24 cellular contexts compared by ENCODE assay signal in the genomic region with DNA sequence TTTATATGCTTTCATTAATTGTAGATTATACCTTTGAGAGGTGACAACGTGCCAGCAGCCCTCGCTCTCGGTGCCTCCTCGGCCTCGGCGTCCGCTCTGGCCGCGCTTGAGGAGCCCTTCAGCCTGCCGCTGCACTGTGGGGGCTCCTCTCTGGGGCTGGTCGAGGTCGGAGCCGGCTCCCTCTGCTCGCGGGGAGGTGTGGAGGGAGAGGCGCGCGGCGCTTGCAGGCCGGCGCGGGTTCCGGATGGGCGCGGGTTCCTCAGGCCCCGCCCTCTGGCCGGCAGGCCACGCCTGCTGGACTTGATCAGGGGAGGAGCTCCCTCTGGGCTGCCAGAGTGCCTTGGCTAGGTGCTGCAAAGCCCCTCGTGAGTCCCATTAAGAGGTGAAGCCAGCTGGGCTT.
"Had no signal": no experiment of that assay in that cellular context is flagged by ENCODE, and none has a peak within 500 bp of the region (broad histone marks: within the 10 kb centered on the region; RNA-seq: fewer than 3 reads in every experiment).

No MANE protein-coding gene starts in this region.

- H3K9me3 Mint-ChIP-seq: activated T-helper 1 cell treated with anti-CD3 and anti-CD28 coated beads, Interleukin-12 subunit alpha, Interleukin-12 subunit beta, Interleukin-2, Interleukin-4 antibody, amounts not matched to agents 30 ng/mL and 10 ng/mL and 1 ng/mL, durations not matched to agents 14 hours and 24 hours and 36 hours had no signal

- H3K4me3 Mint-ChIP-seq: activated CD4-positive, alpha-beta memory T cell treated with anti-CD3 and anti-CD28 coated beads for 36 hours; activated CD4-positive, alpha-beta T cell treated with anti-CD3 and anti-CD28 coated beads for 36 hours; activated CD4-positive, alpha-beta T cell treated with anti-CD3 and anti-CD28 coated beads, Interleukin-2, amount 10 ng/mL, durations not matched to agents 24 days and 14 days; activated CD8-positive, alpha-beta memory T cell treated with anti-CD3 and anti-CD28 coated beads, Interleukin-2, amount 10 ng/mL, durations not matched to agents 7 days and 5 days; activated CD8-positive, alpha-beta T cell treated with anti-CD3 and anti-CD28 coated beads, Interleukin-2, amount 10 ng/mL, durations not matched to agents 7 days and 5 days; activated naive CD8-positive, alpha-beta T cell; activated T-helper 1 cell treated with anti-CD3 and anti-CD28 coated beads, Interleukin-12 subunit alpha, Interleukin-12 subunit beta, Interleukin-2, Interleukin-4 antibody, amounts not matched to agents 30 ng/mL and 10 ng/mL and 1 ng/mL, durations not matched to agents 14 hours and 24 hours and 36 hours had no signal

- H3K4me1 Mint-ChIP-seq: activated CD4-positive, alpha-beta T cell treated with anti-CD3 and anti-CD28 coated beads for 36 hours; activated CD4-positive, alpha-beta T cell treated with anti-CD3 and anti-CD28 coated beads, Interleukin-2, amount 10 ng/mL, durations not matched to agents 24 days and 14 days; activated CD8-positive, alpha-beta memory T cell treated with anti-CD3 and anti-CD28 coated beads, Interleukin-2, amount 10 ng/mL, durations not matched to agents 7 days and 5 days had no signal

- H3K4me3 ChIP-seq: body of pancreas had no signal

- H3K9me3 ChIP-seq: body of pancreas had no signal

- H3K36me3 Mint-ChIP-seq: activated CD4-positive, alpha-beta memory T cell treated with anti-CD3 and anti-CD28 coated beads for 36 hours; activated CD8-positive, alpha-beta memory T cell treated with anti-CD3 and anti-CD28 coated beads, Interleukin-2, amount 10 ng/mL, durations not matched to agents 7 days and 5 days; activated naive CD8-positive, alpha-beta T cell had no signal

- H3K27ac Mint-ChIP-seq: activated CD4-positive, alpha-beta memory T cell treated with anti-CD3 and anti-CD28 coated beads for 36 hours; activated CD4-positive, alpha-beta T cell treated with anti-CD3 and anti-CD28 coated beads for 36 hours; activated CD4-positive, alpha-beta T cell treated with anti-CD3 and anti-CD28 coated beads, Interleukin-2, amount 10 ng/mL, durations not matched to agents 24 days and 14 days; activated CD8-positive, alpha-beta memory T cell treated with anti-CD3 and anti-CD28 coated beads, Interleukin-2, amount 10 ng/mL, durations not matched to agents 7 days and 5 days; activated CD8-positive, alpha-beta T cell treated with anti-CD3 and anti-CD28 coated beads, Interleukin-2, amount 10 ng/mL, durations not matched to agents 7 days and 5 days; activated naive CD8-positive, alpha-beta T cell; activated T-helper 1 cell treated with anti-CD3 and anti-CD28 coated beads, Interleukin-12 subunit alpha, Interleukin-12 subunit beta, Interleukin-2, Interleukin-4 antibody, amounts not matched to agents 30 ng/mL and 10 ng/mL and 1 ng/mL, durations not matched to agents 14 hours and 24 hours and 36 hours; activated T-helper 2 cell treated with anti-CD3 and anti-CD28 coated beads, Interferon-gamma antibody, Interleukin-2, Interleukin-4, amounts not matched to agents 10 μg/mL and 5 μg/mL and 100 μg/mL, durations not matched to agents 14 hours and 24 hours and 36 hours had no signal

- H3K27me3 Mint-ChIP-seq: activated CD4-positive, alpha-beta memory T cell treated with anti-CD3 and anti-CD28 coated beads for 36 hours; activated CD4-positive, alpha-beta T cell treated with anti-CD3 and anti-CD28 coated beads for 36 hours; activated CD4-positive, alpha-beta T cell treated with anti-CD3 and anti-CD28 coated beads, Interleukin-2, amount 10 ng/mL, durations not matched to agents 24 days and 14 days; activated CD8-positive, alpha-beta memory T cell treated with anti-CD3 and anti-CD28 coated beads, Interleukin-2, amount 10 ng/mL, durations not matched to agents 7 days and 5 days; activated naive CD8-positive, alpha-beta T cell had no signal

- ATAC-seq: activated CD4-positive, alpha-beta T cell treated with anti-CD3 and anti-CD28 coated beads for 36 hours; activated CD8-positive, alpha-beta memory T cell treated with anti-CD3 and anti-CD28 coated beads, Interleukin-2, amount 10 ng/mL, durations not matched to agents 7 days and 5 days; activated CD8-positive, alpha-beta T cell treated with anti-CD3 and anti-CD28 coated beads, Interleukin-2, amount 10 ng/mL, durations not matched to agents 7 days and 5 days; body of pancreas; esophagus mucosa had no signal

- DNase-seq: activated CD4-positive, alpha-beta memory T cell treated with anti-CD3 and anti-CD28 coated beads for 36 hours; activated CD4-positive, alpha-beta T cell treated with anti-CD3 and anti-CD28 coated beads for 36 hours; activated CD4-positive, alpha-beta T cell treated with anti-CD3 and anti-CD28 coated beads, Interleukin-2, amount 10 ng/mL, durations not matched to agents 24 days and 14 days; activated CD4-positive, CD25-positive, alpha-beta regulatory T cell; activated CD4-positive, CD25-positive, alpha-beta regulatory T cell treated with anti-CD3 and anti-CD28 coated beads, Interleukin-2, amount 50 U/mL, for 72 hours; activated CD8-positive, alpha-beta memory T cell treated with anti-CD3 and anti-CD28 coated beads, Interleukin-2, amount 10 ng/mL, durations not matched to agents 7 days and 5 days; activated CD8-positive, alpha-beta memory T cell treated with anti-CD3 and anti-CD28 coated beads, Interleukin-2, amount 50 U/mL, for 4 hours; activated CD8-positive, alpha-beta T cell treated with anti-CD3 and anti-CD28 coated beads, Interleukin-2, amount 10 ng/mL, durations not matched to agents 7 days and 5 days; activated effector memory CD4-positive, alpha-beta T cell treated with anti-CD3 and anti-CD28 coated beads, Interleukin-2, amount 50 U/mL, for 16 hours; activated naive CD4-positive, alpha-beta T cell treated with anti-CD3 and anti-CD28 coated beads, Interleukin-2, amount 50 U/mL, for 16 hours; activated naive CD4-positive, alpha-beta T cell treated with Interleukin-2 at 50 U/mL for 16 hours; activated T-cell treated with anti-CD3 and anti-CD28 coated beads, Interleukin-2, amount 50 U/mL, for 1 hour; activated T-cell treated with anti-CD3 and anti-CD28 coated beads, Interleukin-2, amount 50 U/mL, for 48 hours; amniotic stem cell; body of pancreas; caudate nucleus; effector CD8-positive, alpha-beta T cell; foreskin fibroblast; T-helper 2 cell had no signal

- H3K27me3 ChIP-seq: body of pancreas had no signal

- H3K27ac ChIP-seq: body of pancreas, epithelial cell of prostate had no signal

- H3K4me1 ChIP-seq: body of pancreas had no signal
